Comparison of ENCODE assay signal across 8 cellular contexts in genomic region chr17:951388-952132, GRCh38. TPM values are rescaled to one million over a fixed set of nuclear protein-coding genes. Genes with fewer than 3 reads are reported as not detected.
DNase-seq lines count a peak whose midpoint lies in the region; ATAC-seq and TF ChIP-seq lines count a peak whose summit lies in the region.

No MANE protein-coding gene starts in this region.

- no peaks in the 10 kb centered on the region for H3K9me2 ChIP-seq in GM23338 (ENCODE audit: insufficient read depth)

- H3K27ac ChIP-seq in GM23338 (ENCODE audit: low read depth) (peak overlapping the region; percentile 98), RWPE1 (peak overlapping the region; percentile 90), rectal smooth muscle tissue (ENCODE audit: low read depth, low read length) (peak overlapping the region; percentile 91)

- H3K79me2 ChIP-seq in GM23338 (replicated peaks; ENCODE audit: insufficient read depth), result peaks cover 63% of the 10 kb centered on the region

- peaks cover 27% of the 10 kb centered on the region for H3K27me3 Mint-ChIP-seq in GM23338 (ENCODE audit: insufficient read depth, low read depth, poor library complexity)
- H3K27me3 Mint-ChIP-seq in activated CD4-positive, alpha-beta memory T cell treated with anti-CD3 and anti-CD28 coated beads for 36 hours, result peaks cover 15% of the 10 kb centered on the region
- H3K27me3 Mint-ChIP-seq in activated naive CD8-positive, alpha-beta T cell treated with anti-CD3 and anti-CD28 coated beads for 36 hours, result peaks cover 19% of the 10 kb centered on the region

- peak overlapping the region; percentile 41; the same call in 1 of the 2 replicates for H3K4me3 ChIP-seq in GM23338
- H3K4me3 ChIP-seq in fibroblast of the aortic adventitia (ENCODE audit: low read depth, low read length), result no peak overlapping the region
- H3K4me3 ChIP-seq in rectal smooth muscle tissue (ENCODE audit: low read length), result peak overlapping the region; percentile 21

- no peaks in the 10 kb centered on the region for H3K27me3 ChIP-seq in GM23338 (ENCODE audit: insufficient read depth)
- H3K27me3 ChIP-seq in rectal smooth muscle tissue (ENCODE audit: control insufficient read depth, insufficient read depth, low read length), result peaks cover 3% of the 10 kb centered on the region

- H3K4me2 ChIP-seq in GM23338, result peak overlapping the region; percentile 66

- peaks cover 3% of the 10 kb centered on the region; the same call in 2 of the 3 replicates for H3K9me3 Mint-ChIP-seq in GM23338
- H3K9me3 Mint-ChIP-seq in activated CD4-positive, alpha-beta memory T cell treated with anti-CD3 and anti-CD28 coated beads for 36 hours, result no peaks in the 10 kb centered on the region
- no peaks in the 10 kb centered on the region for H3K9me3 Mint-ChIP-seq in activated naive CD8-positive, alpha-beta T cell treated with anti-CD3 and anti-CD28 coated beads for 36 hours

- H3K27ac Mint-ChIP-seq in GM23338, result peak overlapping the region; percentile 97
- no peak overlapping the region for H3K27ac Mint-ChIP-seq in activated CD4-positive, alpha-beta memory T cell treated with anti-CD3 and anti-CD28 coated beads for 36 hours
- H3K27ac Mint-ChIP-seq in activated naive CD8-positive, alpha-beta T cell treated with anti-CD3 and anti-CD28 coated beads for 36 hours, result no peak overlapping the region

- H3K9ac ChIP-seq in rectal smooth muscle tissue (ENCODE audit: low read length), result no peak overlapping the region

- peaks cover 30% of the 10 kb centered on the region for H3K4me1 Mint-ChIP-seq in GM23338
- no peaks in the 10 kb centered on the region for H3K4me1 Mint-ChIP-seq in activated CD4-positive, alpha-beta memory T cell treated with anti-CD3 and anti-CD28 coated beads for 36 hours (ENCODE audit: low read depth)
- H3K4me1 Mint-ChIP-seq in activated naive CD8-positive, alpha-beta T cell treated with anti-CD3 and anti-CD28 coated beads for 36 hours, result no peaks in the 10 kb centered on the region

- H3F3A ChIP-seq in GM23338 (replicated peaks; ENCODE audit: low read depth), result peaks cover 16% of the 10 kb centered on the region; the same call in 1 of the 2 replicates

- H3K4me1 ChIP-seq in GM23338 (ENCODE audit: insufficient read depth) (peaks cover 12% of the 10 kb centered on the region), rectal smooth muscle tissue (ENCODE audit: control insufficient read depth, insufficient read depth, low read length) (peaks cover 28% of the 10 kb centered on the region)

- intact Hi-C loops in activated CD4-positive, alpha-beta memory T cell treated with anti-CD3 and anti-CD28 coated beads for 36 hours (cut with micrococcal nuclease), result no loop called here

- peak; percentile 84 for ATAC-seq in GM23338

- POLR2A ChIA-PET in RWPE1 (lab: Yijun Ruan, JAX; ENCODE audit: low non-redundant PET), result interaction anchor here (0.6 to 0.7 kb wide), 2 partner anchors 27 to 171 kb away, joined by 5 to 6 read pairs; no protein-coding TSS in a partner anchor
- POLR2A ChIA-PET in activated CD4-positive, alpha-beta memory T cell treated with anti-CD3 and anti-CD28 coated beads for 36 hours (lab: Charles Lee), result no interaction called here

- peak overlapping the region; percentile 45 for H3K4me3 Mint-ChIP-seq in GM23338
- no peak overlapping the region for H3K4me3 Mint-ChIP-seq in activated CD4-positive, alpha-beta memory T cell treated with anti-CD3 and anti-CD28 coated beads for 36 hours
- no peak overlapping the region for H3K4me3 Mint-ChIP-seq in activated naive CD8-positive, alpha-beta T cell treated with anti-CD3 and anti-CD28 coated beads for 36 hours

- no peak overlapping the region for H2AFZ ChIP-seq in GM23338

- peaks cover 4% of the 10 kb centered on the region; the same call in 1 of the 2 replicates for H4K20me1 ChIP-seq in GM23338 (replicated peaks; ENCODE audit: insufficient read depth)

- CTCF ChIA-PET in RWPE1 (lab: Yijun Ruan, JAX), result interaction anchor here (0.5 to 1.2 kb wide), 3 partner anchors 13 to 154 kb away, joined by 3 to 5 read pairs (median 3); no protein-coding TSS in a partner anchor
- CTCF ChIA-PET in activated CD4-positive, alpha-beta memory T cell treated with anti-CD3 and anti-CD28 coated beads for 36 hours (lab: Charles Lee), result no interaction called here

- DNase-seq in GM23338 (ENCODE audit: low spot score) (peak; percentile 85), RWPE1 (ENCODE audit: low spot score) (peak; percentile 88), fibroblast of the aortic adventitia (ENCODE audit: low read depth) (peak; percentile 74), foreskin melanocyte (no peak), hippocampal formation (lab: John Stamatoyannopoulos, UW) (no peak)
- no peak for DNase-seq in activated CD4-positive, alpha-beta memory T cell treated with anti-CD3 and anti-CD28 coated beads for 36 hours
- DNase-seq in activated naive CD8-positive, alpha-beta T cell treated with anti-CD3 and anti-CD28 coated beads for 36 hours, result no peak

- H3K36me3 Mint-ChIP-seq in GM23338 (ENCODE audit: low read depth), result peaks cover 15% of the 10 kb centered on the region
- no peaks in the 10 kb centered on the region for H3K36me3 Mint-ChIP-seq in activated CD4-positive, alpha-beta memory T cell treated with anti-CD3 and anti-CD28 coated beads for 36 hours
- no peaks in the 10 kb centered on the region for H3K36me3 Mint-ChIP-seq in activated naive CD8-positive, alpha-beta T cell treated with anti-CD3 and anti-CD28 coated beads for 36 hours

- H3K36me3 ChIP-seq in GM23338 (ENCODE audit: insufficient read depth) (no peaks in the 10 kb centered on the region; the same call in 1 of the 2 replicates), rectal smooth muscle tissue (ENCODE audit: control insufficient read depth, insufficient read depth, low read length) (peaks cover under 1% of the 10 kb centered on the region)

- no peak for TF ChIP-seq CTCF in GM23338 (conservative IDR thresholded peaks at IDR 0.05; ENCODE audit: low read depth in 2 of 2)
- TF ChIP-seq CTCF in RWPE1 (conservative IDR thresholded peaks at IDR 0.05; ENCODE audit: low read depth), result no peak
- no peak for TF ChIP-seq CTCF in fibroblast of the aortic adventitia (IDR thresholded peaks at IDR 0.05; ENCODE audit: insufficient read depth, low read length)

TF ChIP-seq in GM23338, 12 proteins besides CTCF, POLR2A, EP300 and RAD21:
- 0 out of 2 replicates have a peak, but pooled peaks have one; percentile 9 for TF ChIP-seq CREB1 (CRISPR knock-in tag; IDR thresholded peaks at IDR 0.05; ENCODE audit: low read depth)
- no peak for TF ChIP-seq JUNB (IDR thresholded peaks at IDR 0.05; ENCODE audit: unreplicated experiment)

RNA-seq across cellular contexts. Expression of gene NXN, which starts 28.0 kb away (rescaled TPM):
- 90.4 and 105 TPM in 2 replicates for total RNA-seq in GM23338 (2014; rRNA removed; shearing (Covaris generic))
- polyA plus RNA-seq in GM23338 (2016; fragmentation: Nextera tagmentation; extraction: Ambion mirVana), result 31.8 and 36.2 TPM in 2 replicates
- total RNA-seq in fibroblast of the aortic adventitia (ENCODE audit: low replicate concordance), result 5.1 and 18.1 TPM in 2 replicates
- under 1 TPM; 0.31 to 0.33 TPM for total RNA-seq in activated CD4-positive, alpha-beta memory T cell treated with anti-CD3 and anti-CD28 coated beads for 36 hours
- total RNA-seq in activated naive CD8-positive, alpha-beta T cell treated with anti-CD3 and anti-CD28 coated beads for 36 hours, result under 1 TPM; 0.48 to 0.49 TPM

RNA-seq across cellular contexts. Expression of gene TIMM22, which starts 45.4 kb away (rescaled TPM):
- 23.1 and 24.4 TPM in 2 replicates for total RNA-seq in GM23338 (2014; rRNA removed; shearing (Covaris generic))
- 20.2 and 21.9 TPM in 2 replicates for polyA plus RNA-seq in GM23338 (2016; fragmentation: Nextera tagmentation; extraction: Ambion mirVana)
- 8.7 and 15.8 TPM in 2 replicates for total RNA-seq in fibroblast of the aortic adventitia (ENCODE audit: low replicate concordance)
- total RNA-seq in activated CD4-positive, alpha-beta memory T cell treated with anti-CD3 and anti-CD28 coated beads for 36 hours, result 1 to 10 TPM; 8.0 to 9.6 TPM
- total RNA-seq in activated naive CD8-positive, alpha-beta T cell treated with anti-CD3 and anti-CD28 coated beads for 36 hours, result 10 to 100 TPM; 15.4 to 16.9 TPM

Comparison
In these comparisons a context has a peak if more than half of its experiments do, and no peak if none do; other contexts are left out.
1. DNase-seq: peak in GM23338 (single experiment), RWPE1 (single experiment) and fibroblast of the aortic adventitia (single experiment); none in activated CD4-positive, alpha-beta memory T cell treated with anti-CD3 and anti-CD28 coated beads for 36 hours (single experiment), foreskin melanocyte (single experiment), hippocampal formation (0 of 2) and activated naive CD8-positive, alpha-beta T cell treated with anti-CD3 and anti-CD28 coated beads for 36 hours (single experiment).
2. Peak in every context shown above with its lines, with median percentiles within 50 percentile points of each other: H3K27ac ChIP-seq.